In genomic region chr3:44761347-44762169, GRCh38 we compare ENCODE assay signal across 1 cellular context.
TF ChIP-seq lines count a peak whose summit lies in the region.

KIAA1143 (minus strand) TSS chr3:44761619; CDS start chr3:44761602, 17 bp downstream.
KIF15 (plus strand) TSS chr3:44761794; CDS start chr3:44761866, 72 bp downstream.

TF ChIP-seq in H1, 55 proteins besides CTCF, POLR2A, EP300 and RAD21:
- TF ChIP-seq RFX5 (IDR thresholded peaks at IDR 0.05; ENCODE audit: borderline replicate concordance, low read depth, low read length) (no peak), ATF2 (IDR thresholded peaks at IDR 0.05; ENCODE audit: low read length) (peak; percentile 49; the same call in 1 of the 2 replicates), JUND (IDR thresholded peaks at IDR 0.05; ENCODE audit: low read length) (peak; percentile 70), CEBPB (IDR thresholded peaks at IDR 0.05; ENCODE audit: low read depth, low read length) (no peak), BCL11A (IDR thresholded peaks at IDR 0.05; ENCODE audit: low read depth in 2 of 2, low read length in 2 of 2) (no peak), EGR1 (IDR thresholded peaks at IDR 0.05; ENCODE audit: borderline replicate concordance, low read depth, low read length) (peak; percentile 80; the same call in 1 of the 2 replicates), CTBP2 (IDR thresholded peaks at IDR 0.05; ENCODE audit: borderline replicate concordance, insufficient read depth, insufficient read length, low read length) (no peak), SAP30 (IDR thresholded peaks at IDR 0.05; ENCODE audit: insufficient read depth, insufficient replicate concordance, low read length) (peak; percentile 50), PHF8 (conservative IDR thresholded peaks at IDR 0.05; ENCODE audit: low read depth, low read length) (peak; percentile 98), KDM4A (IDR thresholded peaks at IDR 0.05; ENCODE audit: low read depth, low read length, severe bottlenecking) (peak; percentile 96), E2F6 (IDR thresholded peaks at IDR 0.05) (peak; percentile 73), TAF1 (IDR thresholded peaks at IDR 0.05; ENCODE audit: low read depth, low read length) (peak; percentile 93), BACH1 (IDR thresholded peaks at IDR 0.05; ENCODE audit: low read length) (peak; percentile 26), RNF2 (IDR thresholded peaks at IDR 0.05; ENCODE audit: borderline replicate concordance, low read depth, low read length, missing control alignments, poor library complexity, severe bottlenecking) (no peak), SP1 (IDR thresholded peaks at IDR 0.05; ENCODE audit: low read depth, low read length) (peak; percentile 92), HDAC6 (IDR thresholded peaks at IDR 0.05; ENCODE audit: low read depth, low read length) (no peak), CHD1 (IDR thresholded peaks at IDR 0.05; ENCODE audit: low read depth, low read length) (peak; percentile 43; the same call in 1 of the 2 replicates), MAX (IDR thresholded peaks at IDR 0.05) (peak; percentile 87), SIRT6 (IDR thresholded peaks at IDR 0.05; ENCODE audit: low read length) (no peak), EZH2 (IDR thresholded peaks at IDR 0.05; ENCODE audit: low read depth, low read length, severe bottlenecking) (no peak), TBP (IDR thresholded peaks at IDR 0.05; ENCODE audit: low read depth, low read length) (peak; percentile 91), GTF2F1 (IDR thresholded peaks at IDR 0.05; ENCODE audit: borderline replicate concordance, low read depth, low read length) (no peak; the same call in 1 of the 2 replicates), USF2 (IDR thresholded peaks at IDR 0.05; ENCODE audit: low read length) (0 out of 2 replicates have a peak, but pooled peaks have one; percentile 46), CHD2 (IDR thresholded peaks at IDR 0.05; ENCODE audit: low read length) (peak; percentile 74; the same call in 1 of the 2 replicates), HDAC2 (IDR thresholded peaks at IDR 0.05; ENCODE audit: borderline replicate concordance in 1 of 2, low read depth in 2 of 2, low read length in 2 of 2) (0 out of 4 replicates have a peak, but pooled peaks of 1 of the 2 experiments have one; percentile 39), ATF3 (IDR thresholded peaks at IDR 0.05; ENCODE audit: insufficient read depth, low read depth, low read length) (peak; percentile 75), RBBP5 (IDR thresholded peaks at IDR 0.05; ENCODE audit: borderline replicate concordance, low read depth, low read length) (peak; percentile 98), SRF (IDR thresholded peaks at IDR 0.05; ENCODE audit: low read depth, low read length) (peak; percentile 79), TAF7 (optimal IDR thresholded peaks at IDR 0.05; ENCODE audit: borderline replicate concordance, low read depth, low read length) (peak; percentile 42), SP4 (IDR thresholded peaks at IDR 0.05; ENCODE audit: low read length) (peak; percentile 93), JUN (IDR thresholded peaks at IDR 0.05; ENCODE audit: low read depth, low read length) (no peak), SIX5 (IDR thresholded peaks at IDR 0.05; ENCODE audit: low read depth, low read length) (peak; percentile 62), POU5F1 (IDR thresholded peaks at IDR 0.05; ENCODE audit: low read depth, low read length) (no peak), NANOG (IDR thresholded peaks at IDR 0.05; ENCODE audit: insufficient read depth, low read depth, low read length, poor library complexity, severe bottlenecking) (no peak), KDM1A (IDR thresholded peaks at IDR 0.05; ENCODE audit: borderline replicate concordance, low read length) (no peak), SIN3A (conservative IDR thresholded peaks at IDR 0.05 in 1 of 2, IDR thresholded peaks at IDR 0.05 in 1 of 2; ENCODE audit: low read depth in 1 of 2, low read length in 2 of 2) (peak; percentile 89 to 96; a peak in 3 of 4 replicates), TCF12 (IDR thresholded peaks at IDR 0.05; ENCODE audit: low read depth, low read length) (no peak), CBX8 (IDR thresholded peaks at IDR 0.05; ENCODE audit: borderline replicate concordance, low read depth, low read length) (no peak), BRCA1 (IDR thresholded peaks at IDR 0.05; ENCODE audit: low read depth, low read length) (0 out of 2 replicates have a peak, but pooled peaks have one; percentile 21), KDM5A (IDR thresholded peaks at IDR 0.05; ENCODE audit: low read length) (peak; percentile 62), RXRA (IDR thresholded peaks at IDR 0.05; ENCODE audit: insufficient read depth, low read depth, low read length) (no peak), CBX5 (IDR thresholded peaks at IDR 0.05; ENCODE audit: low read depth, low read length) (no peak), TEAD4 (IDR thresholded peaks at IDR 0.05; ENCODE audit: low read depth, low read length) (peak; percentile 77), YY1 (IDR thresholded peaks at IDR 0.05; ENCODE audit: low read depth, low read length) (peak; percentile 100), MAFK (IDR thresholded peaks at IDR 0.05; ENCODE audit: low read depth, low read length) (no peak), FOSL1 (IDR thresholded peaks at IDR 0.05; ENCODE audit: insufficient read depth, low read depth, low read length) (no peak), CHD7 (IDR thresholded peaks at IDR 0.05; ENCODE audit: insufficient replicate concordance, low read length) (no peak), NRF1 (IDR thresholded peaks at IDR 0.05; ENCODE audit: low read depth, low read length) (peak; percentile 32; the same call in 1 of the 2 replicates), SP2 (IDR thresholded peaks at IDR 0.05; ENCODE audit: low read length) (no peak), ASH2L (IDR thresholded peaks at IDR 0.05; ENCODE audit: low read length) (peak; percentile 91), SUZ12 (IDR thresholded peaks at IDR 0.05; ENCODE audit: low read length) (no peak), POLR2AphosphoS5 (IDR thresholded peaks at IDR 0.05; ENCODE audit: low read depth, low read length) (peak; percentile 83), GABPA (IDR thresholded peaks at IDR 0.05; ENCODE audit: borderline replicate concordance, insufficient read depth, low read length) (no peak), ZNF274 (IDR thresholded peaks at IDR 0.05; ENCODE audit: borderline replicate concordance, extremely low read depth, low read length) (no peak), CREB1 (IDR thresholded peaks at IDR 0.05) (peak; percentile 99)
